Comparison of ENCODE assay signal across 22 cellular contexts in genomic region chr6:130467146-130467545, GRCh38.
"Had no signal": no experiment of that assay in that cellular context is flagged by ENCODE, and none has a peak within 500 bp of the region (broad histone marks: within the 10 kb centered on the region; RNA-seq: fewer than 3 reads in every experiment).

No MANE protein-coding gene starts in this region.

- H3K4me1 ChIP-seq: body of pancreas, stomach, vagina had no signal

- H3K27ac ChIP-seq: body of pancreas, coronary artery, stomach, vagina, WERI-Rb-1 had no signal

- H3K4me3 Mint-ChIP-seq: activated naive CD4-positive, alpha-beta T cell treated with anti-CD3 and anti-CD28 coated beads, Interleukin-2, amount 50 U/mL, for 24 hours; activated T-cell treated with anti-CD3 and anti-CD28 coated beads, Interleukin-2, amount 50 U/mL, for 72 hours; nephron progenitor cell had no signal

- H3K27ac Mint-ChIP-seq: activated naive CD4-positive, alpha-beta T cell treated with anti-CD3 and anti-CD28 coated beads, Interleukin-2, amount 50 U/mL, for 24 hours; activated T-cell treated with anti-CD3 and anti-CD28 coated beads, Interleukin-2, amount 50 U/mL, for 72 hours had no signal

- H3K9me3 Mint-ChIP-seq: nephron progenitor cell had no signal

- H3K9me3 ChIP-seq: body of pancreas, stomach, vagina had no signal

- H3K36me3 ChIP-seq: stomach, vagina, WERI-Rb-1 had no signal

- H3K27me3 ChIP-seq: body of pancreas, stomach, vagina had no signal

- H3K27me3 Mint-ChIP-seq: activated naive CD4-positive, alpha-beta T cell treated with anti-CD3 and anti-CD28 coated beads, Interleukin-2, amount 50 U/mL, for 24 hours had no signal

- H3K4me3 ChIP-seq: body of pancreas, coronary artery, lung, stomach, vagina had no signal

- ATAC-seq: body of pancreas, left lobe of liver had no signal

- H3K4me1 Mint-ChIP-seq: activated naive CD4-positive, alpha-beta T cell treated with anti-CD3 and anti-CD28 coated beads, Interleukin-2, amount 50 U/mL, for 24 hours; nephron progenitor cell had no signal

- H3K36me3 Mint-ChIP-seq: activated naive CD4-positive, alpha-beta T cell treated with anti-CD3 and anti-CD28 coated beads, Interleukin-2, amount 50 U/mL, for 24 hours had no signal

- DNase-seq: activated CD4-positive, alpha-beta T cell treated with anti-CD3 and anti-CD28 coated beads for 1 hour; activated CD4-positive, alpha-beta T cell treated with anti-CD3 and anti-CD28 coated beads, Interleukin-2, amount 50 U/mL, for 4 hours; activated CD8-positive, alpha-beta memory T cell treated with anti-CD3 and anti-CD28 coated beads, Interleukin-2, amount 50 U/mL, for 48 hours; activated gamma-delta T cell; activated T-cell treated with anti-CD3 and anti-CD28 coated beads, Interleukin-2, amount 50 U/mL, for 72 hours; amniotic stem cell; body of pancreas; caudate nucleus; kidney; nephron progenitor cell; occipital lobe; posterior cingulate gyrus; stimulated activated CD4-positive, alpha-beta T cell treated with anti-CD3 and anti-CD28 coated beads, Interleukin-12 subunit alpha, Interleukin-12 subunit beta, amount 100 ng/mL, for 4 hours; stimulated activated CD4-positive, alpha-beta T cell treated with anti-CD3 and anti-CD28 coated beads, Interleukin-2, amount 100 ng/mL, for 24 hours; stomach; SW 1271; WERI-Rb-1 had no signal
